Comparison of ENCODE assay signal across 9 cellular contexts in the genomic region with DNA sequence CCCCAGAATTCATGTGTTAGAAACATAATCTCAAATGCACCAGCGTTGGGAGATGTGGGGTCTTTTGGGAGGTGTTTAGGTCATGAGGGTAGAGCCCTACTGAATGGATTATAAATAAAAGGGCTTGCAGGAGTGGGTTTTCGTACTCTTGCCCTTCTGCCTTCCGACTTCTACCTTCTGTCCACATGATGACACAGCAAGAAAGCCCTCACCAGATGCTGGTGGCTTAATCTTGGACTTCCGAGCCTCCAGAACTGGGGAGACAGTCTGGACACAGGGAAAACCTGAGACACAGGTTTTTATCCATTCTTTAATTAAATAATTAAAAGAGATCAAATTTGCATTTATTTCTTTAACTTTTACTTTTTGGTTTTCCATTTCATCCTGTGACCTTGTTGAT.
"Had no signal": no experiment of that assay in that cellular context is flagged by ENCODE, and none has a peak within 500 bp of the region (broad histone marks: within the 10 kb centered on the region; RNA-seq: fewer than 3 reads in every experiment).

No MANE protein-coding gene starts in this region.

- DNase-seq: H9, HCEC 1CT, IMR-90, KBM-7 had no signal

- H3K4me3 ChIP-seq: GM23338 had no signal

- H3K27ac ChIP-seq: KMS-11 had no signal

- FAIRE-seq: H1, H54, HTR-8/SVneo had no signal

- H3K4me2 ChIP-seq: GM23338, KMS-11 had no signal

- ATAC-seq: GM23338 had no signal

- H3K9ac ChIP-seq: KMS-11 had no signal

- H2AFZ ChIP-seq: GM23338 had no signal
